19 cellular contexts compared by ENCODE assay signal in the genomic region with DNA sequence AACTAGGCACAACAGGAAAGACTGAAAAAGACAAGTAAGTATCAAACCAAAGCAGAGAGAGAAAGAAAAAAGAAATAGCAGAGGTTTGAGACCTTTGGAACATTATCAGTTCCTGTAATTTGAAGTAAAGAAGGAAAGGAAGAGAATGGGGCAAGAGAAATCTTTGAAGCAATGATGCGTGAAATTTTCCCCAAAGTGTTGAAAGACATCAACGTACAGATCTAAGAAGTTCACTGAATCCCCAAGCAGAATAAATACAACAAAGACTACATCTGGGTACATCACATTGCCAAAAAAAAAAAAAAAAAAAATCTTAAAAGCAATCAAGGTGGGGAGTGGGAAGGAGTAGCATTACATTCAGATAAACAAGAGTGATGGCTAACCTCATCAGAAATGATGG. TPM values are rescaled to one million over a fixed set of nuclear protein-coding genes. Genes with fewer than 3 reads are reported as not detected.
DNase-seq lines count a peak whose midpoint lies in the region; ATAC-seq and TF ChIP-seq lines count a peak whose summit lies in the region.
"Had no signal": no experiment of that assay in that cellular context is flagged by ENCODE, and none has a peak within 500 bp of the region (broad histone marks: within the 10 kb centered on the region; RNA-seq: fewer than 3 reads in every experiment).

No MANE protein-coding gene starts in this region.

- TF ChIP-seq CTCF in CD8-positive, alpha-beta T cell (IDR thresholded peaks at IDR 0.05): no peak
- TF ChIP-seq CTCF in HEK293 (tag by site-specific recombination; IDR thresholded peaks at IDR 0.05): no peak

- H3K27me3 ChIP-seq in CD8-positive, alpha-beta T cell (ENCODE audit: insufficient read depth, low read length): no peaks in the 10 kb centered on the region
- H3K27me3 ChIP-seq: BE2C; BLaER1 treated with 17β-estradiol and CSF1 and Interleukin-3, amounts not matched to agents 10 nM and 100 nM had no signal

- H3K4me1 Mint-ChIP-seq in CD8-positive, alpha-beta T cell (ENCODE audit: low read depth): peaks cover 5% of the 10 kb centered on the region
- peaks cover 4% of the 10 kb centered on the region for H3K4me1 Mint-ChIP-seq in activated T-helper 17 cell treated with anti-CD3 and anti-CD28 coated beads, Interleukin-2, amount 50 U/mL, for 72 hours

- H3K27ac Mint-ChIP-seq in CD8-positive, alpha-beta T cell: peak overlapping the region; percentile 4
- peak overlapping the region; percentile 46 for H3K27ac Mint-ChIP-seq in activated T-helper 17 cell treated with anti-CD3 and anti-CD28 coated beads, Interleukin-2, amount 50 U/mL, for 72 hours
- H3K27ac Mint-ChIP-seq: CD4-positive, alpha-beta T cell had no signal

- no peak for DNase-seq in CD8-positive, alpha-beta T cell
- no peak for DNase-seq in NCI-H2196 treated with DMSO at 0.1 percent for 48 hours (lab: John Stamatoyannopoulos, UW; ENCODE audit: unreplicated experiment)
- no peak for DNase-seq in GOT3 (lab: John Stamatoyannopoulos, UW)
- DNase-seq: 8988T; ACHN; AML-193; BE2C; CD4-positive, alpha-beta T cell; COR-L47; DMS153; DND-41; H7; HCEC 1CT had no signal

- no peaks in the 10 kb centered on the region for H3K36me3 ChIP-seq in CD8-positive, alpha-beta T cell (ENCODE audit: insufficient read depth, low read length)
- peaks cover 3 to 9% of the 10 kb centered on the region in 2 experiments for H3K36me3 ChIP-seq in HEK293 (ENCODE audit: control insufficient read depth in 2 of 2, insufficient read depth in 1 of 2, low read length in 2 of 2)
- H3K36me3 ChIP-seq: BE2C had no signal

- H3K27ac ChIP-seq in CD8-positive, alpha-beta T cell (ENCODE audit: low read depth, low read length): no peak overlapping the region
- no peak overlapping the region for H3K27ac ChIP-seq in HEK293 (ENCODE audit: extremely low read depth, low read depth, low read length)
- H3K27ac ChIP-seq: A549; BLaER1 treated with 17β-estradiol and CSF1 and Interleukin-3, amounts not matched to agents 10 nM and 100 nM had no signal

- intact Hi-C loops in CD8-positive, alpha-beta T cell (cut with DNase I, micrococcal nuclease): loop anchor here in 1 of 2 experiments (10.0 kb wide), 1 partner anchor 1315 kb away; a partner anchor contains a TSS

- no peaks in the 10 kb centered on the region for H3K9me3 ChIP-seq in CD8-positive, alpha-beta T cell (ENCODE audit: low read length)
- H3K9me3 ChIP-seq in HEK293 (ENCODE audit: control insufficient read depth, insufficient read depth, low read depth, low read length): no peaks in the 10 kb centered on the region
- H3K9me3 ChIP-seq: A549; BE2C; BLaER1 treated with 17β-estradiol and CSF1 and Interleukin-3, amounts not matched to agents 10 nM and 100 nM had no signal

- peaks cover 11% of the 10 kb centered on the region for H3K36me3 Mint-ChIP-seq in CD8-positive, alpha-beta T cell
- peaks cover 24% of the 10 kb centered on the region for H3K36me3 Mint-ChIP-seq in activated T-helper 17 cell treated with anti-CD3 and anti-CD28 coated beads, Interleukin-2, amount 50 U/mL, for 72 hours (ENCODE audit: low read depth)

- ATAC-seq in CD8-positive, alpha-beta T cell: no peak
- no peak for ATAC-seq in activated T-helper 17 cell treated with anti-CD3 and anti-CD28 coated beads, Interleukin-2, amount 50 U/mL, for 72 hours (replicated peaks)
- ATAC-seq in HG02852 (IDR thresholded peaks at IDR 0.05; ENCODE audit: unreplicated experiment): no peak
- ATAC-seq: A549 had no signal

- H3K4me3 Mint-ChIP-seq in CD8-positive, alpha-beta T cell: no peak overlapping the region
- H3K4me3 Mint-ChIP-seq in activated T-helper 17 cell treated with anti-CD3 and anti-CD28 coated beads, Interleukin-2, amount 50 U/mL, for 72 hours: no peak overlapping the region
- H3K4me3 Mint-ChIP-seq: CD14-positive monocyte; CD4-positive, alpha-beta T cell had no signal

- CTCF ChIA-PET in CD8-positive, alpha-beta T cell (lab: Charles Lee): no interaction called here
- CTCF ChIA-PET in HEK293 (lab: Yijun Ruan, JAX): no interaction called here

- no peaks in the 10 kb centered on the region for H3K27me3 Mint-ChIP-seq in CD8-positive, alpha-beta T cell (ENCODE audit: low read depth)
- no peaks in the 10 kb centered on the region for H3K27me3 Mint-ChIP-seq in activated T-helper 17 cell treated with anti-CD3 and anti-CD28 coated beads, Interleukin-2, amount 50 U/mL, for 72 hours
- H3K27me3 Mint-ChIP-seq: CD4-positive, alpha-beta T cell had no signal

- no peaks in the 10 kb centered on the region for H3K9me3 Mint-ChIP-seq in CD8-positive, alpha-beta T cell
- no peaks in the 10 kb centered on the region for H3K9me3 Mint-ChIP-seq in activated T-helper 17 cell treated with anti-CD3 and anti-CD28 coated beads, Interleukin-2, amount 50 U/mL, for 72 hours
- H3K9me3 Mint-ChIP-seq: CD4-positive, alpha-beta T cell had no signal

- POLR2A ChIA-PET in CD8-positive, alpha-beta T cell (lab: Charles Lee): no interaction called here
- POLR2A ChIA-PET in HEK293 (lab: Yijun Ruan, JAX): no interaction called here

- H3K4me1 ChIP-seq in CD8-positive, alpha-beta T cell (ENCODE audit: insufficient read depth, low read length): peaks cover 4% of the 10 kb centered on the region
- no peaks in the 10 kb centered on the region for H3K4me1 ChIP-seq in HEK293 (ENCODE audit: control insufficient read depth, insufficient read depth, low read length)
- H3K4me1 ChIP-seq: A549, BE2C had no signal

- no peak overlapping the region for H3K4me3 ChIP-seq in CD8-positive, alpha-beta T cell (ENCODE audit: low read depth, low read length)
- no peak overlapping the region for H3K4me3 ChIP-seq in HEK293 (ENCODE audit: low read depth, low read length)
- H3K4me3 ChIP-seq: A549; BLaER1 treated with 17β-estradiol and CSF1 and Interleukin-3, amounts not matched to agents 10 nM and 100 nM had no signal

TF ChIP-seq in HEK293, 187 proteins besides CTCF, POLR2A, EP300 and RAD21:
- TF ChIP-seq ZSCAN16 (tag by site-specific recombination; IDR thresholded peaks at IDR 0.05) (no peak), SCRT2 (tag by site-specific recombination; IDR thresholded peaks at IDR 0.05) (no peak), ZNF558 (tag by site-specific recombination; IDR thresholded peaks at IDR 0.05) (peak; percentile 99), WT1 (tag by site-specific recombination; IDR thresholded peaks at IDR 0.05) (no peak)
- TF ChIP-seq, protein P1, sequence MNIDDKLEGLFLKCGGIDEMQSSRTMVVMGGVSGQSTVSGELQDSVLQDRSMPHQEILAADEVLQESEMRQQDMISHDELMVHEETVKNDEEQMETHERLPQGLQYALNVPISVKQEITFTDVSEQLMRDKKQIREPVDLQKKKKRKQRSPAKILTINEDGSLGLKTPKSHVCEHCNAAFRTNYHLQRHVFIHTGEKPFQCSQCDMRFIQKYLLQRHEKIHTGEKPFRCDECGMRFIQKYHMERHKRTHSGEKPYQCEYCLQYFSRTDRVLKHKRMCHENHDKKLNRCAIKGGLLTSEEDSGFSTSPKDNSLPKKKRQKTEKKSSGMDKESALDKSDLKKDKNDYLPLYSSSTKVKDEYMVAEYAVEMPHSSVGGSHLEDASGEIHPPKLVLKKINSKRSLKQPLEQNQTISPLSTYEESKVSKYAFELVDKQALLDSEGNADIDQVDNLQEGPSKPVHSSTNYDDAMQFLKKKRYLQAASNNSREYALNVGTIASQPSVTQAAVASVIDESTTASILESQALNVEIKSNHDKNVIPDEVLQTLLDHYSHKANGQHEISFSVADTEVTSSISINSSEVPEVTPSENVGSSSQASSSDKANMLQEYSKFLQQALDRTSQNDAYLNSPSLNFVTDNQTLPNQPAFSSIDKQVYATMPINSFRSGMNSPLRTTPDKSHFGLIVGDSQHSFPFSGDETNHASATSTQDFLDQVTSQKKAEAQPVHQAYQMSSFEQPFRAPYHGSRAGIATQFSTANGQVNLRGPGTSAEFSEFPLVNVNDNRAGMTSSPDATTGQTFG (tag by site-specific recombination; IDR thresholded peaks at IDR 0.05; ENCODE audit: borderline replicate concordance): no peak

RNA-seq across cellular contexts. Expression of a gene that starts 6.0 kb away (rescaled TPM):
- total RNA-seq in CD8-positive, alpha-beta T cell: 1 to 10 TPM; 3.9 to 4.5 TPM
- 10 to 100 TPM; 22.2 to 22.3 TPM for total RNA-seq in activated T-helper 17 cell treated with anti-CD3 and anti-CD28 coated beads, Interleukin-2, amount 50 U/mL, for 72 hours

Comparison
In these comparisons a context has a peak if more than half of its experiments do, and no peak if none do; other contexts are left out.
1. RNA of a gene that starts 6.0 kb away (total RNA-seq): 22.2 to 22.3 TPM in activated T-helper 17 cell treated with anti-CD3 and anti-CD28 coated beads, Interleukin-2, amount 50 U/mL, for 72 hours; 3.9 to 4.5 TPM in CD8-positive, alpha-beta T cell; every median in the first group is over 4 times any median in the second.